17 cellular contexts compared by ENCODE assay signal in genomic region chr17:19703106-19703775, GRCh38. TPM values are rescaled to one million over a fixed set of nuclear protein-coding genes. Genes with fewer than 3 reads are reported as not detected.
DNase-seq lines count a peak whose midpoint lies in the region; ATAC-seq and TF ChIP-seq lines count a peak whose summit lies in the region.
"Had no signal": no experiment of that assay in that cellular context is flagged by ENCODE, and none has a peak within 500 bp of the region (broad histone marks: within the 10 kb centered on the region; RNA-seq: fewer than 3 reads in every experiment).

No MANE protein-coding gene starts in this region.

- H4K20me1 ChIP-seq in neural progenitor cell (ENCODE audit: low read depth): no peaks in the 10 kb centered on the region

- H3K36me3 Mint-ChIP-seq in Caco-2 (ENCODE audit: insufficient read depth, unreplicated experiment) (no peaks in the 10 kb centered on the region), neural progenitor cell (no peaks in the 10 kb centered on the region)

- no peak for TF ChIP-seq CTCF in Caco-2 (IDR thresholded peaks at IDR 0.05; ENCODE audit: insufficient read depth in 1 of 2, low read depth in 1 of 2, low read length in 1 of 2, severe bottlenecking in 1 of 2, unreplicated experiment in 1 of 2)
- no peak for TF ChIP-seq CTCF in neural progenitor cell (IDR thresholded peaks at IDR 0.05)
- no peak for TF ChIP-seq CTCF in dorsolateral prefrontal cortex (IDR thresholded peaks at IDR 0.05 in 54 of 56, conservative IDR thresholded peaks at IDR 0.05 in 2 of 56; ENCODE audit: low read depth in 1 of 56, partially characterized antibody in 56 of 56)

- H3K9me3 Mint-ChIP-seq in Caco-2 (ENCODE audit: unreplicated experiment) (no peaks in the 10 kb centered on the region), neural progenitor cell (no peaks in the 10 kb centered on the region)
- H3K9me3 Mint-ChIP-seq: activated T-cell treated with anti-CD3 and anti-CD28 coated beads, Interleukin-2, amount 50 U/mL, for 72 hours; HFFc6 had no signal

- H3K36me3 ChIP-seq in Caco-2 (ENCODE audit: control insufficient read depth, insufficient read depth, low read length): no peaks in the 10 kb centered on the region
- no peaks in the 10 kb centered on the region for H3K36me3 ChIP-seq in neural progenitor cell

- H3K9ac ChIP-seq in neural progenitor cell: no peak overlapping the region

- no peaks in the 10 kb centered on the region for H3K9me3 ChIP-seq in Caco-2
- no peaks in the 10 kb centered on the region for H3K9me3 ChIP-seq in neural progenitor cell (ENCODE audit: low read depth)

- POLR2A ChIA-PET in Caco-2 (lab: Charles Lee): no interaction called here

- no TSS peak for BruUV-seq in Caco-2 (replicated peaks; lab: Mats Ljungman, UMichigan)

- H3K4me1 ChIP-seq in Caco-2: peaks cover 13% of the 10 kb centered on the region
- peaks cover 50% of the 10 kb centered on the region for H3K4me1 ChIP-seq in neural progenitor cell

- peak overlapping the region; percentile 9 for H3K4me3 Mint-ChIP-seq in Caco-2 (ENCODE audit: unreplicated experiment)
- H3K4me3 Mint-ChIP-seq in neural progenitor cell: peak overlapping the region; percentile 53
- H3K4me3 Mint-ChIP-seq: activated T-cell treated with anti-CD3 and anti-CD28 coated beads, Interleukin-2, amount 50 U/mL, for 72 hours; HFFc6 had no signal

- H3K4me2 ChIP-seq in neural progenitor cell: peak overlapping the region; percentile 33

- CTCF ChIA-PET in Caco-2 (lab: Charles Lee): interaction anchor here (1.1 to 1.5 kb wide), 2 partner anchors 31 to 55 kb away, joined by 5 read pairs; partner anchors contain the start of gene ALDH3A2

- DNase-seq in Caco-2: no peak
- peak; percentile 21 for DNase-seq in NCI-H2029 (lab: John Stamatoyannopoulos, UW)
- DNase-seq in Right ventricle myocardium superior: no peak
- no peak for DNase-seq in neural progenitor cell (ENCODE audit: low spot score)
- DNase-seq in dorsolateral prefrontal cortex: no peak
- DNase-seq in NCI-H146 treated with DMSO at 0.1 percent for 48 hours (lab: John Stamatoyannopoulos, UW; ENCODE audit: unreplicated experiment): no peak
- DNase-seq: activated CD4-positive, alpha-beta T cell treated with anti-CD3 and anti-CD28 coated beads for 4 hours; activated T-cell treated with anti-CD3 and anti-CD28 coated beads, Interleukin-2, amount 50 U/mL, for 72 hours; AML-193; HFFc6; NCI-H1694; stimulated activated CD4-positive, alpha-beta T cell treated with anti-CD3 and anti-CD28 coated beads, Interleukin-4, amount 100 ng/mL, for 1 hour; stimulated activated naive CD4-positive, alpha-beta T cell had no signal

- intact Hi-C loops in Caco-2 (cut with micrococcal nuclease; ENCODE audit: unreplicated experiment): loop anchor here (5.0 kb wide), 2 partner anchors 56 to 59 kb away; partner anchors contain the start of gene ALDH3A2
- intact Hi-C loops in Right ventricle myocardium superior (cut with DNase I): no loop called here
- intact Hi-C loops in dorsolateral prefrontal cortex (cut with DNase I): no loop called here

- peaks cover 29% of the 10 kb centered on the region for H3F3A ChIP-seq in neural progenitor cell (ENCODE audit: low read depth)

- no peaks in the 10 kb centered on the region for H3K79me2 ChIP-seq in neural progenitor cell (ENCODE audit: low read depth)

- H2AFZ ChIP-seq in neural progenitor cell (replicated peaks): peak overlapping the region; percentile 31

- H3K27me3 Mint-ChIP-seq in Caco-2 (ENCODE audit: insufficient read depth, unreplicated experiment) (no peaks in the 10 kb centered on the region), neural progenitor cell (ENCODE audit: insufficient read depth, low read depth) (peaks cover 8% of the 10 kb centered on the region)
- H3K27me3 Mint-ChIP-seq: progenitor cell of endocrine pancreas had no signal

- peak; percentile 71 for ATAC-seq in Right ventricle myocardium superior (ENCODE audit: poor library complexity)
- no peak for ATAC-seq in GM19035 (IDR thresholded peaks at IDR 0.05; ENCODE audit: unreplicated experiment)
- ATAC-seq in HG02970 (IDR thresholded peaks at IDR 0.05; ENCODE audit: low FRiP score, unreplicated experiment): no peak
- ATAC-seq: activated T-cell treated with anti-CD3 and anti-CD28 coated beads, Interleukin-2, amount 50 U/mL, for 72 hours; K562 had no signal

- H3K27me3 ChIP-seq in Caco-2 (replicated peaks; ENCODE audit: control insufficient read depth, insufficient read depth, low read length) (no peaks in the 10 kb centered on the region), neural progenitor cell (no peaks in the 10 kb centered on the region), dorsolateral prefrontal cortex (no peaks in the 10 kb centered on the region)

- H3K4me3 ChIP-seq in Caco-2 (ENCODE audit: low read depth, low read length) (no peak overlapping the region), neural progenitor cell (no peak overlapping the region), dorsolateral prefrontal cortex (no peak overlapping the region)
- H3K4me3 ChIP-seq: K562 had no signal

- H3K4me1 Mint-ChIP-seq in Caco-2 (ENCODE audit: low read depth, unreplicated experiment) (peaks cover 16% of the 10 kb centered on the region), neural progenitor cell (peaks cover 49% of the 10 kb centered on the region)

- peak overlapping the region; percentile 41 for H3K27ac ChIP-seq in neural progenitor cell
- H3K27ac ChIP-seq in dorsolateral prefrontal cortex: peak overlapping the region in 3 of 59 donors; percentile 30 to 48 (median 47)

- H3K27ac Mint-ChIP-seq in Caco-2 (ENCODE audit: unreplicated experiment) (no peak overlapping the region), neural progenitor cell (peak overlapping the region; percentile 83)
- H3K27ac Mint-ChIP-seq: activated T-cell treated with anti-CD3 and anti-CD28 coated beads, Interleukin-2, amount 50 U/mL, for 72 hours; HFFc6 had no signal

RNA-seq across cellular contexts. Expression of gene SLC47A2, which starts 13.1 kb away (rescaled TPM):
- 0.16 and 0.20 TPM in 2 replicates for total RNA-seq in Caco-2 (2022)
- not detected for total RNA-seq in Right ventricle myocardium superior
- 0.39 and 0.43 TPM in 2 replicates for total RNA-seq in neural progenitor cell (ENCODE audit: low replicate concordance)
- total RNA-seq in dorsolateral prefrontal cortex: 1 to 10 TPM in 15 of 120 experiments, under 1 TPM in 42, not detected in 63; 0.20 to 4.0 (median 0.66) TPM
- total RNA-seq: activated T-cell treated with anti-CD3 and anti-CD28 coated beads, Interleukin-2, amount 50 U/mL, for 72 hours; HFFc6; K562; progenitor cell of endocrine pancreas had no signal

RNA-seq across cellular contexts. Expression of gene ALDH3A1, which starts 44.9 kb away (rescaled TPM):
- 7.1 and 8.3 TPM in 2 replicates for total RNA-seq in Caco-2 (2022)
- 0.27 TPM for total RNA-seq in Right ventricle myocardium superior
- total RNA-seq in neural progenitor cell (ENCODE audit: low replicate concordance): 1.4 TPM in 1 of 2 replicates, not detected in the other
- total RNA-seq in dorsolateral prefrontal cortex: 1 to 10 TPM in 21 of 120 experiments, under 1 TPM in 63, not detected in 36; 0.32 to 1.7 (median 0.67) TPM
- total RNA-seq: K562 had no signal

RNA-seq across cellular contexts. Expression of gene ALDH3A2, which starts 54.7 kb away (rescaled TPM):
- total RNA-seq in Caco-2 (2022): 71.9 and 84.0 TPM in 2 replicates
- 53.6 TPM for total RNA-seq in Right ventricle myocardium superior
- total RNA-seq in neural progenitor cell (ENCODE audit: low replicate concordance): 126 and 138 TPM in 2 replicates
- total RNA-seq in dorsolateral prefrontal cortex: 100 to 1,000 TPM in 31 of 120 experiments, 10 to 100 TPM in 89; 54.2 to 160 (median 92.6) TPM
